ENCODE assay signal across 14 cellular contexts in genomic region chr15:65666257-65666656, GRCh38. TPM values are rescaled to one million over a fixed set of nuclear protein-coding genes. Genes with fewer than 3 reads are reported as not detected.
A peak's percentile ranks its signal among the peaks of the same experiment; 100 is the strongest.
DNase-seq lines count a peak whose midpoint lies in the region; ATAC-seq, FAIRE-seq and TF ChIP-seq lines count a peak whose summit lies in the region.
"Had no signal": no experiment of that assay in that cellular context is flagged by ENCODE, and none has a peak within 500 bp of the region (broad histone marks: within the 10 kb centered on the region; RNA-seq: fewer than 3 reads in every experiment).

No MANE protein-coding gene starts in this region.

- CTCF ChIA-PET in K562 (lab: Yijun Ruan, JAX; ENCODE audit: low intra/inter-chr PET ratio) = no interaction called here
- CTCF ChIA-PET in activated CD4-positive, alpha-beta memory T cell treated with anti-CD3 and anti-CD28 coated beads for 36 hours (lab: Charles Lee) = no interaction called here

- in situ Hi-C loops in K562 (cut with MboI) = no loop called here

- no peak for TF ChIP-seq EP300 in K562 (IDR thresholded peaks at IDR 0.05; ENCODE audit: low read length)

- H3K27me3 Mint-ChIP-seq in stimulated activated naive CD8-positive, alpha-beta T cell treated with anti-CD3 and anti-CD28 coated beads, Interleukin-15, amount 100 ng/mL, for 72 hours = no peaks in the 10 kb centered on the region
- no peaks in the 10 kb centered on the region for H3K27me3 Mint-ChIP-seq in activated CD4-positive, alpha-beta memory T cell treated with anti-CD3 and anti-CD28 coated beads for 36 hours

- H3K36me3 ChIP-seq in K562 (ENCODE audit: control insufficient read depth, insufficient read depth, low read length) = peaks cover 49% of the 10 kb centered on the region

- peaks cover 26% of the 10 kb centered on the region for H3K36me3 Mint-ChIP-seq in activated CD4-positive, alpha-beta memory T cell treated with anti-CD3 and anti-CD28 coated beads for 36 hours

- WGBS in K562 (ENCODE audit: insufficient coverage, low coverage, missing lambda C conversion rate) = 61% methylated on average over 3 of the region's 3 CpGs

- TF ChIP-seq CTCF in K562 (IDR thresholded peaks at IDR 0.05 in 2 of 3, conservative IDR thresholded peaks at IDR 0.05 in 1 of 3; ENCODE audit: insufficient read depth in 2 of 3, low read depth in 1 of 3, low read length in 3 of 3) = no peak

- no peaks in the 10 kb centered on the region for H3K9me1 ChIP-seq in K562 (ENCODE audit: control insufficient read depth, insufficient read depth, low read length)

- POLR2A ChIA-PET in K562 (lab: Yijun Ruan, JAX) = no interaction called here
- POLR2A ChIA-PET in activated CD4-positive, alpha-beta memory T cell treated with anti-CD3 and anti-CD28 coated beads for 36 hours (lab: Charles Lee) = no interaction called here

- H3K27ac Mint-ChIP-seq in stimulated activated naive CD8-positive, alpha-beta T cell treated with anti-CD3 and anti-CD28 coated beads, Interleukin-15, amount 100 ng/mL, for 72 hours = peak overlapping the region in 1 of 2 donors; percentile 89
- H3K27ac Mint-ChIP-seq in activated CD4-positive, alpha-beta memory T cell treated with anti-CD3 and anti-CD28 coated beads for 36 hours = no peak overlapping the region
- H3K27ac Mint-ChIP-seq: nephron progenitor cell had no signal

- no peaks in the 10 kb centered on the region for H4K20me1 ChIP-seq in K562 (replicated peaks; ENCODE audit: control insufficient read depth, insufficient read depth, low read length)

- intact Hi-C loops in K562 (cut with micrococcal nuclease) (no loop called here), Right ventricle myocardium inferior (cut with DNase I) (no loop called here)
- intact Hi-C loops in activated CD4-positive, alpha-beta memory T cell treated with anti-CD3 and anti-CD28 coated beads for 36 hours (cut with micrococcal nuclease) = no loop called here

- no peak overlapping the region for H3K9ac ChIP-seq in K562 (ENCODE audit: insufficient read depth in 1 of 2, low read depth in 2 of 2, low read length in 2 of 2)

- no peaks in the 10 kb centered on the region for H3K4me1 ChIP-seq in K562 (replicated peaks in 1 of 2; ENCODE audit: control insufficient read depth in 2 of 2, insufficient read depth in 2 of 2, low read length in 2 of 2)
- H3K4me1 ChIP-seq: BE2C, Peyer's patch had no signal

- H3K27ac ChIP-seq in K562 (ENCODE audit: extremely low read depth, low read depth, low read length) = no peak overlapping the region
- H3K27ac ChIP-seq in temporal lobe (ENCODE audit: low read depth, low read length) = peak overlapping the region; percentile 68
- H3K27ac ChIP-seq: Peyer's patch had no signal

- no peak for TF ChIP-seq POLR2A in K562 (conservative IDR thresholded peaks at IDR 0.05)

- BruUV-seq in K562 (replicated peaks; lab: Mats Ljungman, UMichigan) = no TSS peak

- no peak overlapping the region for H3K4me2 ChIP-seq in K562 (ENCODE audit: insufficient read depth, low read length)

- no peaks in the 10 kb centered on the region for H3K27me3 ChIP-seq in K562 (ENCODE audit: control insufficient read depth in 2 of 2, insufficient read depth in 2 of 2, low read length in 2 of 2)
- H3K27me3 ChIP-seq: BE2C, Peyer's patch had no signal

- no peaks in the 10 kb centered on the region for H3K9me3 ChIP-seq in K562 (replicated peaks; ENCODE audit: control insufficient read depth, insufficient read depth, low read depth, low read length)
- H3K9me3 ChIP-seq: BE2C, Peyer's patch had no signal

- H3K4me1 Mint-ChIP-seq in stimulated activated naive CD8-positive, alpha-beta T cell treated with anti-CD3 and anti-CD28 coated beads, Interleukin-15, amount 100 ng/mL, for 72 hours = no peaks in the 10 kb centered on the region
- H3K4me1 Mint-ChIP-seq in activated CD4-positive, alpha-beta memory T cell treated with anti-CD3 and anti-CD28 coated beads for 36 hours (ENCODE audit: low read depth) = no peaks in the 10 kb centered on the region

- H3K4me3 Mint-ChIP-seq in stimulated activated naive CD8-positive, alpha-beta T cell treated with anti-CD3 and anti-CD28 coated beads, Interleukin-15, amount 100 ng/mL, for 72 hours = no peak overlapping the region
- no peak overlapping the region for H3K4me3 Mint-ChIP-seq in activated CD4-positive, alpha-beta memory T cell treated with anti-CD3 and anti-CD28 coated beads for 36 hours
- H3K4me3 Mint-ChIP-seq: nephron progenitor cell had no signal

- no peak overlapping the region for H3K4me3 ChIP-seq in K562
- H3K4me3 ChIP-seq: Peyer's patch had no signal

- no peak for DNase-seq in stimulated activated naive CD8-positive, alpha-beta T cell treated with anti-CD3 and anti-CD28 coated beads, Interleukin-15, Interleukin-2, amounts not matched to agents 100 U/mL and 50 U/mL, for 24 hours
- no peak for DNase-seq in stimulated activated naive CD8-positive, alpha-beta T cell treated with anti-CD3 and anti-CD28 coated beads, Interleukin-15, amount 100 ng/mL, for 72 hours
- DNase-seq in K562 (ENCODE audit: extremely low read depth in 1 of 4, low spot score in 3 of 4) (no peak), glomerular visceral epithelial cell (ENCODE audit: extremely low spot score) (peak; percentile 68), Right ventricle myocardium inferior (ENCODE audit: missing footprints) (no peak)
- DNase-seq in activated CD4-positive, alpha-beta memory T cell treated with anti-CD3 and anti-CD28 coated beads for 36 hours = no peak
- DNase-seq: amniotic stem cell, BE2C, NCI-H2227 treated with DMSO at 0.1 percent for 48 hours, nephron progenitor cell, Peyer's patch had no signal

- no peak for TF ChIP-seq RAD21 in K562 (CRISPR knock-in tag; conservative IDR thresholded peaks at IDR 0.05 in 1 of 2, IDR thresholded peaks at IDR 0.05 in 1 of 2)

- H3K9me3 Mint-ChIP-seq in stimulated activated naive CD8-positive, alpha-beta T cell treated with anti-CD3 and anti-CD28 coated beads, Interleukin-15, amount 100 ng/mL, for 72 hours = no peaks in the 10 kb centered on the region
- no peaks in the 10 kb centered on the region for H3K9me3 Mint-ChIP-seq in activated CD4-positive, alpha-beta memory T cell treated with anti-CD3 and anti-CD28 coated beads for 36 hours
- H3K9me3 Mint-ChIP-seq: nephron progenitor cell had no signal

- peak; percentile 28 for ATAC-seq in stimulated activated naive CD8-positive, alpha-beta T cell treated with anti-CD3 and anti-CD28 coated beads, Interleukin-15, Interleukin-2, amounts not matched to agents 100 U/mL and 50 U/mL, for 24 hours
- no peak for ATAC-seq in stimulated activated naive CD8-positive, alpha-beta T cell treated with anti-CD3 and anti-CD28 coated beads, Interleukin-15, amount 100 ng/mL, for 72 hours
- ATAC-seq in K562 = no peak
- no peak for ATAC-seq in Right ventricle myocardium inferior
- ATAC-seq in GM21423 (IDR thresholded peaks at IDR 0.05; ENCODE audit: unreplicated experiment) = no peak

- peak; percentile 54 for FAIRE-seq in K562 (lab: Jason Lieb, UNC)
- FAIRE-seq: islet of Langerhans had no signal

- H3K79me2 ChIP-seq in K562 (ENCODE audit: control insufficient read depth, insufficient read depth, low read length) = no peaks in the 10 kb centered on the region

- no peak overlapping the region for H2AFZ ChIP-seq in K562 (ENCODE audit: low read depth, low read length)

RNA-seq across cellular contexts. Expression of gene SLC24A1, which starts 44.5 kb away (rescaled TPM):
- total RNA-seq in K562 (2011; cell fraction: chromatin; rRNA removed; ENCODE audit: low replicate concordance) = 13.1 and 19.5 TPM in 2 replicates
- 7.8 and 8.6 TPM in 2 replicates for total RNA-seq in K562 (2011; cell fraction: nucleolus; rRNA removed)
- total RNA-seq in K562 (2011; cell fraction: nucleoplasm; rRNA removed) = 13.6 and 24.7 TPM in 2 replicates
- total RNA-seq in K562 (2014; rRNA removed) = 4.9 and 5.5 TPM in 2 replicates
- 6.5 and 7.1 TPM in 2 replicates for total RNA-seq in K562 (2014; rRNA removed; fragmentation: Illumina TruSeq; extraction: Trizol)
- total RNA-seq in K562 (2015; rRNA removed; fragmentation: Illumina TruSeq; extraction: Trizol) = 4.9 and 5.5 TPM in 2 replicates
- 6.7 and 8.2 TPM in 2 replicates for total RNA-seq in K562 (2021)
- polyA plus RNA-seq in K562 (2011; rRNA removed) = 4.4 and 8.2 TPM in 2 replicates
- 3.6 and 8.5 TPM in 2 replicates for polyA plus RNA-seq in K562 (2011; cell fraction: cytosol; rRNA removed)
- polyA plus RNA-seq in K562 (2011; cell fraction: nucleus; rRNA removed) = 5.7 and 6.4 TPM in 2 replicates
- polyA plus RNA-seq in K562 (2012) = 5.6 and 11.8 TPM in 2 replicates
- 6.8 and 7.1 TPM in 2 replicates for polyA plus RNA-seq in K562 (2014; fragmentation: Illumina TruSeq; extraction: Trizol)
- 1 to 10 TPM; 3.1 to 3.2 TPM for polyA plus RNA-seq in K562 (2014; fragmentation: Nextera tagmentation; extraction: Ambion mirVana)
- polyA plus RNA-seq in K562 (2014; rRNA removed) = 3.1 and 5.9 TPM in 2 replicates
- 6.9 and 10.9 TPM in 2 replicates for polyA minus RNA-seq in K562 (2011; rRNA and poly(A)+ RNA removed)
- 5.2 and 9.8 TPM in 2 replicates for polyA minus RNA-seq in K562 (2011; cell fraction: cytosol; rRNA and poly(A)+ RNA removed)
- 3.2 and 8.0 TPM in 2 replicates for polyA minus RNA-seq in K562 (2011; cell fraction: nucleus; rRNA and poly(A)+ RNA removed)
- total RNA-seq in temporal lobe = 2.2 TPM
- 2.3 TPM for total RNA-seq in Right ventricle myocardium inferior
- total RNA-seq in activated CD4-positive, alpha-beta memory T cell treated with anti-CD3 and anti-CD28 coated beads for 36 hours = 10 to 100 TPM in 1 of 2 experiments, 1 to 10 TPM in 1; 8.8 to 13.5 TPM

RNA-seq across cellular contexts. Expression of gene INTS14, which starts 55.3 kb away (rescaled TPM):
- 68.9 and 128 TPM in 2 replicates for total RNA-seq in K562 (2011; cell fraction: chromatin; rRNA removed; ENCODE audit: low replicate concordance)
- 62.8 and 67.5 TPM in 2 replicates for total RNA-seq in K562 (2011; cell fraction: nucleolus; rRNA removed)
- total RNA-seq in K562 (2011; cell fraction: nucleoplasm; rRNA removed) = 85.6 and 98.8 TPM in 2 replicates
- 30.5 and 33.7 TPM in 2 replicates for total RNA-seq in K562 (2014; rRNA removed)
- 45.9 and 52.1 TPM in 2 replicates for total RNA-seq in K562 (2014; rRNA removed; fragmentation: Illumina TruSeq; extraction: Trizol)
- total RNA-seq in K562 (2015; rRNA removed; fragmentation: Illumina TruSeq; extraction: Trizol) = 42.8 and 43.6 TPM in 2 replicates
- total RNA-seq in K562 (2021) = 46.5 and 47.7 TPM in 2 replicates
- 66.3 and 92.4 TPM in 2 replicates for polyA plus RNA-seq in K562 (2011; rRNA removed)
- 72.2 and 79.6 TPM in 2 replicates for polyA plus RNA-seq in K562 (2011; cell fraction: cytosol; rRNA removed)
- 40.5 and 51.5 TPM in 2 replicates for polyA plus RNA-seq in K562 (2011; cell fraction: nucleus; rRNA removed)
- 33.6 and 40.2 TPM in 2 replicates for polyA plus RNA-seq in K562 (2012)
- 52.6 and 58.1 TPM in 2 replicates for polyA plus RNA-seq in K562 (2014; fragmentation: Illumina TruSeq; extraction: Trizol)
- 10 to 100 TPM; 40.6 to 64.0 TPM for polyA plus RNA-seq in K562 (2014; fragmentation: Nextera tagmentation; extraction: Ambion mirVana)
- polyA plus RNA-seq in K562 (2014; rRNA removed) = 48.8 and 54.0 TPM in 2 replicates
- polyA minus RNA-seq in K562 (2011; rRNA and poly(A)+ RNA removed) = 86.8 and 106 TPM in 2 replicates
- polyA minus RNA-seq in K562 (2011; cell fraction: cytosol; rRNA and poly(A)+ RNA removed) = 34.7 and 41.7 TPM in 2 replicates
- 47.1 and 62.5 TPM in 2 replicates for polyA minus RNA-seq in K562 (2011; cell fraction: nucleus; rRNA and poly(A)+ RNA removed)
- total RNA-seq in temporal lobe = 16.0 TPM
- total RNA-seq in Right ventricle myocardium inferior = 9.7 TPM
- 10 to 100 TPM; 42.5 to 42.7 TPM for total RNA-seq in activated CD4-positive, alpha-beta memory T cell treated with anti-CD3 and anti-CD28 coated beads for 36 hours
